9 cellular contexts compared by ENCODE assay signal in genomic region chr4:139692300-139693012, GRCh38. TPM values are rescaled to one million over a fixed set of nuclear protein-coding genes. Genes with fewer than 3 reads are reported as not detected.
DNase-seq lines count a peak whose midpoint lies in the region; ATAC-seq and TF ChIP-seq lines count a peak whose summit lies in the region.
"Had no signal": no experiment of that assay in that cellular context is flagged by ENCODE, and none has a peak within 500 bp of the region (broad histone marks: within the 10 kb centered on the region; RNA-seq: fewer than 3 reads in every experiment).

No MANE protein-coding gene starts in this region.

- peaks cover 10% of the 10 kb centered on the region; the same call in 1 of the 2 replicates for H3K36me3 ChIP-seq in DND-41 (ENCODE audit: insufficient read depth, low read length)
- no peaks in the 10 kb centered on the region for H3K36me3 ChIP-seq in IMR-90 (ENCODE audit: control insufficient read depth, insufficient read depth, low read length)
- H3K36me3 ChIP-seq in brain microvascular endothelial cell (replicated peaks): no peaks in the 10 kb centered on the region

- no peak overlapping the region for H2AK5ac ChIP-seq in IMR-90 (ENCODE audit: low read depth, low read length)

- H3K4me3 ChIP-seq in DND-41 (ENCODE audit: low read depth in 1 of 2, low read length in 2 of 2) (no peak overlapping the region), IMR-90 (ENCODE audit: insufficient read depth, low read depth, low read length) (no peak overlapping the region), brain microvascular endothelial cell (ENCODE audit: low read depth, low read length) (no peak overlapping the region)

- H3K9ac ChIP-seq in DND-41 (ENCODE audit: low read depth, low read length) (no peak overlapping the region), IMR-90 (ENCODE audit: low read depth, low read length) (no peak overlapping the region)

- H2BK15ac ChIP-seq in IMR-90 (ENCODE audit: low read depth, low read length): no peak overlapping the region

- no peak overlapping the region for H3K14ac ChIP-seq in IMR-90 (replicated peaks; ENCODE audit: low read depth, low read length)

- H3K27ac ChIP-seq in DND-41 (ENCODE audit: low read length) (no peak overlapping the region), IMR-90 (ENCODE audit: insufficient read depth, low read length) (no peak overlapping the region), brain microvascular endothelial cell (no peak overlapping the region)

- H3K56ac ChIP-seq in IMR-90 (ENCODE audit: extremely low read depth, insufficient read depth, low read length): no peak overlapping the region

- ATAC-seq in DND-41 (ENCODE audit: insufficient read depth, low read depth) (no peak), IMR-90 (ENCODE audit: low read depth) (no peak), GM18867 (IDR thresholded peaks at IDR 0.05; ENCODE audit: unreplicated experiment) (no peak)

- H3K27me3 Mint-ChIP-seq in activated T-helper 1 cell treated with anti-CD3 and anti-CD28 coated beads, Interleukin-12 subunit alpha, Interleukin-12 subunit beta, Interleukin-2, Interleukin-4 antibody, amounts not matched to agents 30 ng/mL and 10 ng/mL and 1 ng/mL, durations not matched to agents 14 hours and 24 hours and 36 hours (ENCODE audit: insufficient read depth): no peaks in the 10 kb centered on the region
- H3K27me3 Mint-ChIP-seq in osteocyte (ENCODE audit: unreplicated experiment): no peaks in the 10 kb centered on the region

- TF ChIP-seq CTCF in DND-41 (IDR thresholded peaks at IDR 0.05; ENCODE audit: borderline replicate concordance, extremely low read depth, low read length, poor library complexity, severe bottlenecking) (peak; percentile 15), IMR-90 (conservative IDR thresholded peaks at IDR 0.05; ENCODE audit: low read depth, low read length) (peak; percentile 20; the same call in 1 of the 2 replicates), brain microvascular endothelial cell (IDR thresholded peaks at IDR 0.05; ENCODE audit: low read depth, low read length, missing control alignments) (peak; percentile 46), osteocyte (IDR thresholded peaks at IDR 0.05) (no peak)

- H3K9me1 ChIP-seq in IMR-90 (ENCODE audit: insufficient read depth, low read length): no peaks in the 10 kb centered on the region

- H3K9me3 ChIP-seq in DND-41 (ENCODE audit: insufficient read depth, low read length, severe bottlenecking): no peaks in the 10 kb centered on the region
- no peaks in the 10 kb centered on the region; the same call in 1 of the 2 replicates for H3K9me3 ChIP-seq in IMR-90 (ENCODE audit: control insufficient read depth, insufficient read depth, low read length)

- no peaks in the 10 kb centered on the region for H3K79me2 ChIP-seq in DND-41 (ENCODE audit: insufficient read depth, low read length)

- H4K5ac ChIP-seq in IMR-90 (ENCODE audit: low read depth, low read length): no peak overlapping the region

- CTCF ChIA-PET in IMR-90 (lab: Yijun Ruan, JAX): no interaction called here

- H4K20me1 ChIP-seq in DND-41 (ENCODE audit: insufficient read depth, low read length) (no peaks in the 10 kb centered on the region), IMR-90 (ENCODE audit: insufficient read depth, low read length) (no peaks in the 10 kb centered on the region)

- no peak overlapping the region for H3K23ac ChIP-seq in IMR-90 (ENCODE audit: low read depth, low read length)

- peaks cover 17% of the 10 kb centered on the region for H3K36me3 Mint-ChIP-seq in activated T-helper 1 cell treated with anti-CD3 and anti-CD28 coated beads, Interleukin-12 subunit alpha, Interleukin-12 subunit beta, Interleukin-2, Interleukin-4 antibody, amounts not matched to agents 30 ng/mL and 10 ng/mL and 1 ng/mL, durations not matched to agents 14 hours and 24 hours and 36 hours (ENCODE audit: low read depth)
- peaks cover 16% of the 10 kb centered on the region for H3K36me3 Mint-ChIP-seq in osteocyte (ENCODE audit: unreplicated experiment)

- no CpG with 5 or more reads among the region's 4 CpGs for WGBS in IMR-90 (ENCODE audit: extremely low coverage in 2 of 2, insufficient read length in 1 of 2), 2 experiments

- no peak overlapping the region for H4K91ac ChIP-seq in IMR-90 (ENCODE audit: insufficient read depth, low read depth, low read length)

- H3K79me1 ChIP-seq in IMR-90 (ENCODE audit: low read depth in 1 of 2, low read length in 2 of 2): no peaks in the 10 kb centered on the region

- H3K9me3 Mint-ChIP-seq in activated T-helper 1 cell treated with anti-CD3 and anti-CD28 coated beads, Interleukin-12 subunit alpha, Interleukin-12 subunit beta, Interleukin-2, Interleukin-4 antibody, amounts not matched to agents 30 ng/mL and 10 ng/mL and 1 ng/mL, durations not matched to agents 14 hours and 24 hours and 36 hours: no peaks in the 10 kb centered on the region
- H3K9me3 Mint-ChIP-seq in osteocyte (ENCODE audit: unreplicated experiment): peaks cover 12% of the 10 kb centered on the region

- no peak overlapping the region for H3K27ac Mint-ChIP-seq in activated T-helper 1 cell treated with anti-CD3 and anti-CD28 coated beads, Interleukin-12 subunit alpha, Interleukin-12 subunit beta, Interleukin-2, Interleukin-4 antibody, amounts not matched to agents 30 ng/mL and 10 ng/mL and 1 ng/mL, durations not matched to agents 14 hours and 24 hours and 36 hours
- no peak overlapping the region for H3K27ac Mint-ChIP-seq in osteocyte (ENCODE audit: unreplicated experiment)

- BruUV-seq in IMR-90 (replicated peaks; lab: Mats Ljungman, UMichigan): no TSS peak

- H4K8ac ChIP-seq in IMR-90 (ENCODE audit: low read depth in 2 of 2, low read length in 2 of 2): no peak overlapping the region

- no peaks in the 10 kb centered on the region for H3K27me3 ChIP-seq in DND-41 (ENCODE audit: insufficient read depth, low read length, poor library complexity)
- no peaks in the 10 kb centered on the region for H3K27me3 ChIP-seq in IMR-90 (ENCODE audit: control insufficient read depth, insufficient read depth, low read length)
- H3K27me3 ChIP-seq in brain microvascular endothelial cell (replicated peaks): no peaks in the 10 kb centered on the region

- dilution Hi-C loops in IMR-90 (cut with HindIII; ENCODE audit: low sequenced_read_pairs, unreplicated experiment): no loop called here

- H3K18ac ChIP-seq in IMR-90 (ENCODE audit: low read depth, low read length): no peak overlapping the region

- no peak overlapping the region for H3K4me3 Mint-ChIP-seq in activated T-helper 1 cell treated with anti-CD3 and anti-CD28 coated beads, Interleukin-12 subunit alpha, Interleukin-12 subunit beta, Interleukin-2, Interleukin-4 antibody, amounts not matched to agents 30 ng/mL and 10 ng/mL and 1 ng/mL, durations not matched to agents 14 hours and 24 hours and 36 hours
- H3K4me3 Mint-ChIP-seq in osteocyte (ENCODE audit: unreplicated experiment): no peak overlapping the region

- no peak overlapping the region for H2BK5ac ChIP-seq in IMR-90 (ENCODE audit: low read depth, low read length, poor library complexity, severe bottlenecking)

- no peaks in the 10 kb centered on the region for H3K4me1 ChIP-seq in DND-41 (ENCODE audit: insufficient read depth, low read length)
- peaks cover 1% of the 10 kb centered on the region; the same call in 1 of the 2 replicates for H3K4me1 ChIP-seq in IMR-90 (ENCODE audit: control insufficient read depth, insufficient read depth, low read length)

- peak; percentile 23; the same call in 1 of the 2 replicates for TF ChIP-seq RAD21 in IMR-90 (IDR thresholded peaks at IDR 0.05; ENCODE audit: low read length)

- H2AK9ac ChIP-seq in IMR-90 (replicated peaks; ENCODE audit: low read depth, low read length, poor library complexity): no peak overlapping the region

- H3K4me2 ChIP-seq in DND-41 (ENCODE audit: insufficient read depth, low read length) (no peak overlapping the region), IMR-90 (ENCODE audit: low read depth, low read length) (no peak overlapping the region)

- H2BK120ac ChIP-seq in IMR-90 (ENCODE audit: low read depth, low read length): no peak overlapping the region

- H2BK20ac ChIP-seq in IMR-90 (ENCODE audit: low read depth, low read length): no peak overlapping the region

- in situ Hi-C loops in IMR-90 (cut with MboI; ENCODE audit: low sequenced_read_pairs): no loop called here
- in situ Hi-C loops in brain microvascular endothelial cell (cut with HindIII; ENCODE audit: low pct_ligation_motif_present, low sequenced_read_pairs): no loop called here

- H2AFZ ChIP-seq in DND-41 (ENCODE audit: low read depth, low read length) (no peak overlapping the region), IMR-90 (replicated peaks; ENCODE audit: low read length, poor library complexity) (no peak overlapping the region)

- intact Hi-C loops in IMR-90 (cut with micrococcal nuclease): no loop called here
- intact Hi-C loops in activated T-helper 1 cell treated with anti-CD3 and anti-CD28 coated beads, Interleukin-12 subunit alpha, Interleukin-12 subunit beta, Interleukin-2, Interleukin-4 antibody, amounts not matched to agents 30 ng/mL and 10 ng/mL and 1 ng/mL, durations not matched to agents 14 hours and 24 hours and 36 hours (cut with micrococcal nuclease): no loop called here

- no peaks in the 10 kb centered on the region for H3K4me1 Mint-ChIP-seq in activated T-helper 1 cell treated with anti-CD3 and anti-CD28 coated beads, Interleukin-12 subunit alpha, Interleukin-12 subunit beta, Interleukin-2, Interleukin-4 antibody, amounts not matched to agents 30 ng/mL and 10 ng/mL and 1 ng/mL, durations not matched to agents 14 hours and 24 hours and 36 hours (ENCODE audit: low read depth)
- H3K4me1 Mint-ChIP-seq in osteocyte (ENCODE audit: unreplicated experiment): no peaks in the 10 kb centered on the region

- POLR2A ChIA-PET in IMR-90 (lab: Charles Lee; ENCODE audit: unreplicated experiment): no interaction called here

- DNase-seq in DND-41 (no peak), IMR-90 (no peak), brain microvascular endothelial cell (no peak), mucosa of gallbladder (ENCODE audit: low spot score) (peak; percentile 37), NCI-H510A (lab: John Stamatoyannopoulos, UW) (no peak), osteocyte (ENCODE audit: extremely low spot score, unreplicated experiment) (no peak)
- no peak for DNase-seq in activated T-helper 1 cell treated with anti-CD3 and anti-CD28 coated beads, Interleukin-12 subunit alpha, Interleukin-12 subunit beta, Interleukin-2, Interleukin-4 antibody, amounts not matched to agents 30 ng/mL and 10 ng/mL and 1 ng/mL, durations not matched to agents 14 hours and 24 hours and 36 hours (ENCODE audit: low spot score)
- DNase-seq: amygdala had no signal

- no peak for TF ChIP-seq POLR2A in IMR-90 (IDR thresholded peaks at IDR 0.05; ENCODE audit: low read depth, low read length)

- H3K4ac ChIP-seq in IMR-90 (ENCODE audit: low read depth, low read length): no peak overlapping the region

RNA-seq across cellular contexts. Expression of gene MGST2, which starts 26.8 kb away (rescaled TPM):
- total RNA-seq in IMR-90 (2012; rRNA removed) (4.8 and 8.1 TPM in 2 replicates), mucosa of gallbladder (194 TPM), osteocyte (29.2 and 29.9 TPM in 2 replicates)
- 9.0 and 10.5 TPM in 2 replicates for polyA plus RNA-seq in IMR-90 (2012; rRNA removed)
- 3.4 and 5.8 TPM in 2 replicates for polyA plus RNA-seq in IMR-90 (2012; cell fraction: cytosol; rRNA removed)
- polyA plus RNA-seq in IMR-90 (2012; cell fraction: nucleus; rRNA removed; ENCODE audit: low replicate concordance): 1.1 and 4.5 TPM in 2 replicates
- 22.4 and 23.0 TPM in 2 replicates for total RNA-seq in activated T-helper 1 cell treated with anti-CD3 and anti-CD28 coated beads, Interleukin-12 subunit alpha, Interleukin-12 subunit beta, Interleukin-2, Interleukin-4 antibody, amounts not matched to agents 30 ng/mL and 10 ng/mL and 1 ng/mL, durations not matched to agents 14 hours and 24 hours and 36 hours
